19 cellular contexts compared by ENCODE assay signal in the genomic region with DNA sequence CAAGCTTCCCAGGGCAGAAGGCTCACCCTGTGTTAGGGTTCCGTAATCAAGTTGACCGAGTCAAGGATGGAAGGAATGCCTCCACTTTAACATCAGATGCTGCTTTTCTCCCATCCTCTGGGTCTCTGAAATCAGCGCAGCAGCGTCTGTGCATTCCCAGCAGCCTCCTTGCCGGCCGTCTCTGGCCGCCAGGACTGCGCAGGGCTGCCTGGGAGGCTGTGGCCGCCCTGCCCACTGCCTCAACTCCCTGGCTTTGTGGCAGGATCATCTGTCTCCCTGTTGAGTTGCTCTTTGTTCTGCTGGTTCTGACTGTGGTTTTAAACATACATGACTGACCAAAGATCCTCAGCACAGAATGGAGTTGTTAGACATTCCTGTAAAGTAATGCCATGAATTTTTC. TPM values are rescaled to one million over a fixed set of nuclear protein-coding genes. Genes with fewer than 3 reads are reported as not detected.
DNase-seq lines count a peak whose midpoint lies in the region; ATAC-seq and TF ChIP-seq lines count a peak whose summit lies in the region.
"Had no signal": no experiment of that assay in that cellular context is flagged by ENCODE, and none has a peak within 500 bp of the region (broad histone marks: within the 10 kb centered on the region; RNA-seq: fewer than 3 reads in every experiment).

No MANE protein-coding gene starts in this region.

- H3K4me3 ChIP-seq in endodermal cell (ENCODE audit: low read length) (no peak overlapping the region), neuronal stem cell (ENCODE audit: low read length in 2 of 2) (no peak overlapping the region)

- CTCF ChIA-PET in WTC11 (lab: Charles Lee): no interaction called here

- no peak for TF ChIP-seq CTCF in endodermal cell (conservative IDR thresholded peaks at IDR 0.05)
- TF ChIP-seq CTCF in WTC11 (IDR thresholded peaks at IDR 0.05): no peak

- POLR2A ChIA-PET in WTC11 (lab: Charles Lee): no interaction called here

- H3K27ac ChIP-seq in endodermal cell (ENCODE audit: low read depth, low read length) (peak overlapping the region; percentile 12), neuronal stem cell (replicated peaks; ENCODE audit: low read length) (peak overlapping the region; percentile 88)
- H3K27ac ChIP-seq: RWPE1 had no signal

- H3K4me1 ChIP-seq in endodermal cell (ENCODE audit: control insufficient read depth, insufficient read depth, low read length) (no peaks in the 10 kb centered on the region), neuronal stem cell (ENCODE audit: control insufficient read depth in 2 of 2, insufficient read depth in 1 of 2, low read depth in 1 of 2, low read length in 2 of 2) (peaks cover 35 to 45% of the 10 kb centered on the region in 2 donors)

- H4K91ac ChIP-seq in neuronal stem cell (ENCODE audit: low read depth, low read length, poor library complexity): no peak overlapping the region

- no peak overlapping the region for H3K4ac ChIP-seq in neuronal stem cell (ENCODE audit: low read length)

- H2AFZ ChIP-seq in neuronal stem cell (ENCODE audit: low read length): peak overlapping the region; percentile 77

- H3K36me3 Mint-ChIP-seq in endodermal cell (ENCODE audit: low read depth): no peaks in the 10 kb centered on the region
- H3K36me3 Mint-ChIP-seq in WTC11: no peaks in the 10 kb centered on the region
- H3K36me3 Mint-ChIP-seq: CD4-positive, CD25-positive, alpha-beta regulatory T cell had no signal

- DNase-seq in left ventricle myocardium superior: peak; percentile 4
- DNase-seq in left cardiac atrium: no peak
- no peak for DNase-seq in endodermal cell
- peak; percentile 59 for DNase-seq in neuronal stem cell (ENCODE audit: low spot score)
- DNase-seq in DMS 273 treated with DMSO at 0.1 percent for 48 hours (lab: John Stamatoyannopoulos, UW): no peak
- no peak for DNase-seq in WTC11 (ENCODE audit: low spot score)
- DNase-seq in AG20443 (ENCODE audit: low spot score): no peak
- DNase-seq: Calu3; CD4-positive, CD25-positive, alpha-beta regulatory T cell; KG1; NCI-H1092; NCI-H1694; NCI-H2107; NCI-H226; NCI-H69; NK-92 treated with Interleukin-12 subunit alpha and Interleukin-12 subunit beta, amount 100 ng/mL, for 24 hours had no signal

- H3K4me3 Mint-ChIP-seq in endodermal cell (no peak overlapping the region), WTC11 (no peak overlapping the region)
- H3K4me3 Mint-ChIP-seq: CD4-positive, CD25-positive, alpha-beta regulatory T cell had no signal

- H3K27me3 Mint-ChIP-seq in endodermal cell (ENCODE audit: insufficient read depth): peaks cover 2% of the 10 kb centered on the region
- no peaks in the 10 kb centered on the region; the same call in 1 of the 2 replicates for H3K27me3 Mint-ChIP-seq in WTC11 (ENCODE audit: low read depth)
- H3K27me3 Mint-ChIP-seq: CD4-positive, CD25-positive, alpha-beta regulatory T cell had no signal

- intact Hi-C loops in left ventricle myocardium superior (cut with micrococcal nuclease) (no loop called here), left cardiac atrium (cut with DNase I) (no loop called here)

- H3K14ac ChIP-seq in neuronal stem cell (ENCODE audit: low read length): no peak overlapping the region

- H2BK12ac ChIP-seq in neuronal stem cell (ENCODE audit: low read length): peak overlapping the region; percentile 12

- H3K9me3 Mint-ChIP-seq in endodermal cell (no peaks in the 10 kb centered on the region), WTC11 (no peaks in the 10 kb centered on the region)
- H3K9me3 Mint-ChIP-seq: CD4-positive, CD25-positive, alpha-beta regulatory T cell had no signal

- no peak overlapping the region for H3K4me2 ChIP-seq in neuronal stem cell (ENCODE audit: insufficient read depth, low read length, poor library complexity, severe bottlenecking)

- H3K4me1 Mint-ChIP-seq in endodermal cell (peaks cover 13% of the 10 kb centered on the region), WTC11 (peaks cover 21% of the 10 kb centered on the region)
- H3K4me1 Mint-ChIP-seq: CD4-positive, CD25-positive, alpha-beta regulatory T cell had no signal

- H3K27ac Mint-ChIP-seq in endodermal cell (no peak overlapping the region), WTC11 (no peak overlapping the region)
- H3K27ac Mint-ChIP-seq: CD4-positive, CD25-positive, alpha-beta regulatory T cell had no signal

- peak overlapping the region; percentile 61 for H3K18ac ChIP-seq in neuronal stem cell (ENCODE audit: low read length)

- ATAC-seq in left ventricle myocardium superior: no peak
- ATAC-seq in left cardiac atrium: no peak
- no peak for ATAC-seq in WTC11
- ATAC-seq in HG02759 (IDR thresholded peaks at IDR 0.05; ENCODE audit: unreplicated experiment): no peak
- ATAC-seq: HCT116 had no signal

- H2BK15ac ChIP-seq in neuronal stem cell (ENCODE audit: low read length): peak overlapping the region; percentile 26

- H3K79me1 ChIP-seq in neuronal stem cell (ENCODE audit: low read depth, low read length): no peaks in the 10 kb centered on the region

- H3K23ac ChIP-seq in neuronal stem cell (ENCODE audit: low read depth, low read length, poor library complexity): no peak overlapping the region

- H2AK5ac ChIP-seq in neuronal stem cell (ENCODE audit: low read depth, low read length): no peak overlapping the region

- no peak overlapping the region for H4K8ac ChIP-seq in neuronal stem cell (ENCODE audit: low read depth, low read length)

- H3K36me3 ChIP-seq in endodermal cell (ENCODE audit: control insufficient read depth, insufficient read depth, low read length) (no peaks in the 10 kb centered on the region), neuronal stem cell (replicated peaks in 1 of 2; ENCODE audit: control insufficient read depth in 2 of 2, insufficient read depth in 2 of 2, low read length in 2 of 2) (peaks cover 0 to 2% of the 10 kb centered on the region in 2 donors)

- H3K9ac ChIP-seq in endodermal cell (ENCODE audit: extremely low read depth, low read length, poor library complexity, severe bottlenecking) (no peak overlapping the region), neuronal stem cell (ENCODE audit: low read depth, low read length, poor library complexity) (no peak overlapping the region)

- 90 to 91% methylated on average over 8 to 9 of the region's 9 CpGs for WGBS in endodermal cell (ENCODE audit: insufficient coverage in 1 of 2, insufficient read length in 1 of 2), 2 experiments
- WGBS in neuronal stem cell (ENCODE audit: extremely low coverage in 2 of 2, insufficient read length in 2 of 2, insufficient replicate concordance in 1 of 2), 2 donors: no CpG with 5 or more reads among the region's 9 CpGs

- peak overlapping the region; percentile 40 for H2BK5ac ChIP-seq in neuronal stem cell (ENCODE audit: low read length)

- no peak overlapping the region for H2BK120ac ChIP-seq in neuronal stem cell (ENCODE audit: low read depth, low read length)

- H3K27me3 ChIP-seq in endodermal cell (ENCODE audit: control insufficient read depth, insufficient read depth, low read length, poor library complexity, severe bottlenecking) (no peaks in the 10 kb centered on the region), neuronal stem cell (ENCODE audit: control insufficient read depth in 3 of 3, insufficient read depth in 3 of 3, low read depth in 1 of 3, low read length in 3 of 3) (peaks cover 0 to 4% (median 0%) of the 10 kb centered on the region in 3 experiments)

- no peaks in the 10 kb centered on the region for H3K9me3 ChIP-seq in endodermal cell (ENCODE audit: control insufficient read depth, low read length)
- H3K9me3 ChIP-seq in neuronal stem cell (replicated peaks in 1 of 2; ENCODE audit: control insufficient read depth in 2 of 2, insufficient read depth in 1 of 2, low read depth in 1 of 2, low read length in 2 of 2): no peaks in the 10 kb centered on the region

TF ChIP-seq in WTC11, 78 proteins besides CTCF, POLR2A, EP300 and RAD21 (continues in another document):
- TF ChIP-seq ZNF416 (CRISPR knock-in tag; IDR thresholded peaks at IDR 0.05): no peak
- TF ChIP-seq, protein P1, sequence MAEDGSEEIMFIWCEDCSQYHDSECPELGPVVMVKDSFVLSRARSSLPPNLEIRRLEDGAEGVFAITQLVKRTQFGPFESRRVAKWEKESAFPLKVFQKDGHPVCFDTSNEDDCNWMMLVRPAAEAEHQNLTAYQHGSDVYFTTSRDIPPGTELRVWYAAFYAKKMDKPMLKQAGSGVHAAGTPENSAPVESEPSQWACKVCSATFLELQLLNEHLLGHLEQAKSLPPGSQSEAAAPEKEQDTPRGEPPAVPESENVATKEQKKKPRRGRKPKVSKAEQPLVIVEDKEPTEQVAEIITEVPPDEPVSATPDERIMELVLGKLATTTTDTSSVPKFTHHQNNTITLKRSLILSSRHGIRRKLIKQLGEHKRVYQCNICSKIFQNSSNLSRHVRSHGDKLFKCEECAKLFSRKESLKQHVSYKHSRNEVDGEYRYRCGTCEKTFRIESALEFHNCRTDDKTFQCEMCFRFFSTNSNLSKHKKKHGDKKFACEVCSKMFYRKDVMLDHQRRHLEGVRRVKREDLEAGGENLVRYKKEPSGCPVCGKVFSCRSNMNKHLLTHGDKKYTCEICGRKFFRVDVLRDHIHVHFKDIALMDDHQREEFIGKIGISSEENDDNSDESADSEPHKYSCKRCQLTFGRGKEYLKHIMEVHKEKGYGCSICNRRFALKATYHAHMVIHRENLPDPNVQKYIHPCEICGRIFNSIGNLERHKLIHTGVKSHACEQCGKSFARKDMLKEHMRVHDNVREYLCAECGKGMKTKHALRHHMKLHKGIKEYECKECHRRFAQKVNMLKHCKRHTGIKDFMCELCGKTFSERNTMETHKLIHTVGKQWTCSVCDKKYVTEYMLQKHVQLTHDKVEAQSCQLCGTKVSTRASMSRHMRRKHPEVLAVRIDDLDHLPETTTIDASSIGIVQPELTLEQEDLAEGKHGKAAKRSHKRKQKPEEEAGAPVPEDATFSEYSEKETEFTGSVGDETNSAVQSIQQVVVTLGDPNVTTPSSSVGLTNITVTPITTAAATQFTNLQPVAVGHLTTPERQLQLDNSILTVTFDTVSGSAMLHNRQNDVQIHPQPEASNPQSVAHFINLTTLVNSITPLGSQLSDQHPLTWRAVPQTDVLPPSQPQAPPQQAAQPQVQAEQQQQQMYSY (CRISPR knock-in tag; IDR thresholded peaks at IDR 0.05): no peak

RNA-seq across cellular contexts. Expression of a gene that starts 56.5 kb away (rescaled TPM):
- 15.3 TPM for total RNA-seq in left ventricle myocardium superior
- total RNA-seq in left cardiac atrium: 10 to 100 TPM; 19.0 to 26.8 TPM
- 1 to 10 TPM; 3.1 to 3.6 TPM for total RNA-seq in endodermal cell
- polyA plus RNA-seq in endodermal cell (2013, experiment 1 of 2): 79.0 TPM
- 59.5 TPM for polyA plus RNA-seq in endodermal cell (2013, experiment 2 of 2)
- 66.9 TPM for polyA plus RNA-seq in neuronal stem cell (2013, experiment 1 of 2)
- polyA plus RNA-seq in neuronal stem cell (2013, experiment 2 of 2): 67.5 TPM
- total RNA-seq in WTC11 (2021): 20.6 to 25.3 TPM (median 20.7 TPM) in 3 replicates

Comparison
In these comparisons a context has a peak if more than half of its experiments do, and no peak if none do; other contexts are left out.
1. DNase-seq: peak in left ventricle myocardium superior (single experiment) and neuronal stem cell (single experiment); none in left cardiac atrium (single experiment), endodermal cell (single experiment), DMS 273 treated with DMSO at 0.1 percent for 48 hours (single experiment), WTC11 (single experiment) and AG20443 (single experiment).